ENCODE assay signal across 1 cellular context in genomic region chr14:22897357-22897756, GRCh38.
TF ChIP-seq lines count a peak whose summit lies in the region.

No MANE protein-coding gene starts in this region.

TF ChIP-seq in K562, 482 proteins besides CTCF, POLR2A, EP300 and RAD21 (continued from another document and continues in another):
- TF ChIP-seq RERE (CRISPR knock-in tag; IDR thresholded peaks at IDR 0.05; ENCODE audit: borderline replicate concordance), result no peak
- no peak for TF ChIP-seq CHD7 (IDR thresholded peaks at IDR 0.05; ENCODE audit: low read depth, low read length)
- TF ChIP-seq RCOR1 (IDR thresholded peaks at IDR 0.05; ENCODE audit: borderline replicate concordance in 1 of 2, low read depth in 2 of 2, low read length in 2 of 2), result peak; percentile 47 to 63; a peak in 2 of 4 replicates
- TF ChIP-seq NCOA6 (IDR thresholded peaks at IDR 0.05), result no peak
- TF ChIP-seq KLF1 (tag; IDR thresholded peaks at IDR 0.05), result no peak
- TF ChIP-seq ZNF507 (tag; conservative IDR thresholded peaks at IDR 0.05), result no peak
- TF ChIP-seq HNRNPUL1 (IDR thresholded peaks at IDR 0.05; ENCODE audit: low read length), result no peak
- no peak for TF ChIP-seq NFATC3 (IDR thresholded peaks at IDR 0.05)
- TF ChIP-seq, protein P1, sequence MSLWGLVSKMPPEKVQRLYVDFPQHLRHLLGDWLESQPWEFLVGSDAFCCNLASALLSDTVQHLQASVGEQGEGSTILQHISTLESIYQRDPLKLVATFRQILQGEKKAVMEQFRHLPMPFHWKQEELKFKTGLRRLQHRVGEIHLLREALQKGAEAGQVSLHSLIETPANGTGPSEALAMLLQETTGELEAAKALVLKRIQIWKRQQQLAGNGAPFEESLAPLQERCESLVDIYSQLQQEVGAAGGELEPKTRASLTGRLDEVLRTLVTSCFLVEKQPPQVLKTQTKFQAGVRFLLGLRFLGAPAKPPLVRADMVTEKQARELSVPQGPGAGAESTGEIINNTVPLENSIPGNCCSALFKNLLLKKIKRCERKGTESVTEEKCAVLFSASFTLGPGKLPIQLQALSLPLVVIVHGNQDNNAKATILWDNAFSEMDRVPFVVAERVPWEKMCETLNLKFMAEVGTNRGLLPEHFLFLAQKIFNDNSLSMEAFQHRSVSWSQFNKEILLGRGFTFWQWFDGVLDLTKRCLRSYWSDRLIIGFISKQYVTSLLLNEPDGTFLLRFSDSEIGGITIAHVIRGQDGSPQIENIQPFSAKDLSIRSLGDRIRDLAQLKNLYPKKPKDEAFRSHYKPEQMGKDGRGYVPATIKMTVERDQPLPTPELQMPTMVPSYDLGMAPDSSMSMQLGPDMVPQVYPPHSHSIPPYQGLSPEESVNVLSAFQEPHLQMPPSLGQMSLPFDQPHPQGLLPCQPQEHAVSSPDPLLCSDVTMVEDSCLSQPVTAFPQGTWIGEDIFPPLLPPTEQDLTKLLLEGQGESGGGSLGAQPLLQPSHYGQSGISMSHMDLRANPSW (CRISPR knock-in tag; IDR thresholded peaks at IDR 0.05), result no peak
- TF ChIP-seq ZNF23 (CRISPR knock-in tag; IDR thresholded peaks at IDR 0.05), result no peak
- TF ChIP-seq E2F6 (IDR thresholded peaks at IDR 0.05; ENCODE audit: borderline replicate concordance in 1 of 2, extremely low read depth in 1 of 2, insufficient read depth in 1 of 2, insufficient read length in 1 of 2, low read depth in 1 of 2, low read length in 1 of 2, poor library complexity in 1 of 2, severe bottlenecking in 1 of 2), result peak; percentile 39 to 49
- TF ChIP-seq SRF (CRISPR knock-in tag; IDR thresholded peaks at IDR 0.05), result no peak
- no peak for TF ChIP-seq ZFP91 (CRISPR knock-in tag; IDR thresholded peaks at IDR 0.05)
- no peak for TF ChIP-seq HNRNPK (IDR thresholded peaks at IDR 0.05; ENCODE audit: low read depth, low read length, poor library complexity, severe bottlenecking)
- no peak for TF ChIP-seq TGIF2 (CRISPR knock-in tag; IDR thresholded peaks at IDR 0.05)
- TF ChIP-seq NFE2L1 (tag; IDR thresholded peaks at IDR 0.05; ENCODE audit: borderline replicate concordance, low read depth), result no peak
- no peak for TF ChIP-seq ZNF764 (CRISPR knock-in tag; IDR thresholded peaks at IDR 0.05; ENCODE audit: low read depth)
- TF ChIP-seq SIN3A (IDR thresholded peaks at IDR 0.05; ENCODE audit: borderline replicate concordance in 2 of 2, control insufficient read depth in 1 of 2, low read depth in 2 of 2, low read length in 2 of 2), result no peak
- TF ChIP-seq HMGN3 (IDR thresholded peaks at IDR 0.05; ENCODE audit: borderline replicate concordance, extremely low read depth, insufficient read length, low read depth, low read length), result no peak
- TF ChIP-seq ELF4 (CRISPR knock-in tag; IDR thresholded peaks at IDR 0.05), result 0 out of 2 replicates have a peak, but pooled peaks have one; percentile 39
- no peak for TF ChIP-seq ZNF778 (CRISPR knock-in tag; IDR thresholded peaks at IDR 0.05)
- peak; percentile 93; the same call in 1 of the 2 replicates for TF ChIP-seq CC2D1A (IDR thresholded peaks at IDR 0.05)
- no peak for TF ChIP-seq ZNF431 (CRISPR knock-in tag; IDR thresholded peaks at IDR 0.05)
- TF ChIP-seq, protein P2, sequence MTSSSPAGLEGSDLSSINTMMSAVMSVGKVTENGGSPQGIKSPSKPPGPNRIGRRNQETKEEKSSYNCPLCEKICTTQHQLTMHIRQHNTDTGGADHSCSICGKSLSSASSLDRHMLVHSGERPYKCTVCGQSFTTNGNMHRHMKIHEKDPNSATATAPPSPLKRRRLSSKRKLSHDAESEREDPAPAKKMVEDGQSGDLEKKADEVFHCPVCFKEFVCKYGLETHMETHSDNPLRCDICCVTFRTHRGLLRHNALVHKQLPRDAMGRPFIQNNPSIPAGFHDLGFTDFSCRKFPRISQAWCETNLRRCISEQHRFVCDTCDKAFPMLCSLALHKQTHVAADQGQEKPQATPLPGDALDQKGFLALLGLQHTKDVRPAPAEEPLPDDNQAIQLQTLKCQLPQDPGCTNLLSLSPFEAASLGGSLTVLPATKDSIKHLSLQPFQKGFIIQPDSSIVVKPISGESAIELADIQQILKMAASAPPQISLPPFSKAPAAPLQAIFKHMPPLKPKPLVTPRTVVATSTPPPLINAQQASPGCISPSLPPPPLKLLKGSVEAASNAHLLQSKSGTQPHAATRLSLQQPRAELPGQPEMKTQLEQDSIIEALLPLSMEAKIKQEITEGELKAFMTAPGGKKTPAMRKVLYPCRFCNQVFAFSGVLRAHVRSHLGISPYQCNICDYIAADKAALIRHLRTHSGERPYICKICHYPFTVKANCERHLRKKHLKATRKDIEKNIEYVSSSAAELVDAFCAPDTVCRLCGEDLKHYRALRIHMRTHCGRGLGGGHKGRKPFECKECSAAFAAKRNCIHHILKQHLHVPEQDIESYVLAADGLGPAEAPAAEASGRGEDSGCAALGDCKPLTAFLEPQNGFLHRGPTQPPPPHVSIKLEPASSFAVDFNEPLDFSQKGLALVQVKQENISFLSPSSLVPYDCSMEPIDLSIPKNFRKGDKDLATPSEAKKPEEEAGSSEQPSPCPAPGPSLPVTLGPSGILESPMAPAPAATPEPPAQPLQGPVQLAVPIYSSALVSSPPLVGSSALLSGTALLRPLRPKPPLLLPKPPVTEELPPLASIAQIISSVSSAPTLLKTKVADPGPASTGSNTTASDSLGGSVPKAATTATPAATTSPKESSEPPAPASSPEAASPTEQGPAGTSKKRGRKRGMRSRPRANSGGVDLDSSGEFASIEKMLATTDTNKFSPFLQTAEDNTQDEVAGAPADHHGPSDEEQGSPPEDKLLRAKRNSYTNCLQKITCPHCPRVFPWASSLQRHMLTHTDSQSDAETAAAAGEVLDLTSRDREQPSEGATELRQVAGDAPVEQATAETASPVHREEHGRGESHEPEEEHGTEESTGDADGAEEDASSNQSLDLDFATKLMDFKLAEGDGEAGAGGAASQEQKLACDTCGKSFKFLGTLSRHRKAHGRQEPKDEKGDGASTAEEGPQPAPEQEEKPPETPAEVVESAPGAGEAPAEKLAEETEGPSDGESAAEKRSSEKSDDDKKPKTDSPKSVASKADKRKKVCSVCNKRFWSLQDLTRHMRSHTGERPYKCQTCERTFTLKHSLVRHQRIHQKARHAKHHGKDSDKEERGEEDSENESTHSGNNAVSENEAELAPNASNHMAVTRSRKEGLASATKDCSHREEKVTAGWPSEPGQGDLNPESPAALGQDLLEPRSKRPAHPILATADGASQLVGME (CRISPR knock-in tag; IDR thresholded peaks at IDR 0.05), result no peak
